ENCODE assay signal across 1 cellular context in the genomic region with DNA sequence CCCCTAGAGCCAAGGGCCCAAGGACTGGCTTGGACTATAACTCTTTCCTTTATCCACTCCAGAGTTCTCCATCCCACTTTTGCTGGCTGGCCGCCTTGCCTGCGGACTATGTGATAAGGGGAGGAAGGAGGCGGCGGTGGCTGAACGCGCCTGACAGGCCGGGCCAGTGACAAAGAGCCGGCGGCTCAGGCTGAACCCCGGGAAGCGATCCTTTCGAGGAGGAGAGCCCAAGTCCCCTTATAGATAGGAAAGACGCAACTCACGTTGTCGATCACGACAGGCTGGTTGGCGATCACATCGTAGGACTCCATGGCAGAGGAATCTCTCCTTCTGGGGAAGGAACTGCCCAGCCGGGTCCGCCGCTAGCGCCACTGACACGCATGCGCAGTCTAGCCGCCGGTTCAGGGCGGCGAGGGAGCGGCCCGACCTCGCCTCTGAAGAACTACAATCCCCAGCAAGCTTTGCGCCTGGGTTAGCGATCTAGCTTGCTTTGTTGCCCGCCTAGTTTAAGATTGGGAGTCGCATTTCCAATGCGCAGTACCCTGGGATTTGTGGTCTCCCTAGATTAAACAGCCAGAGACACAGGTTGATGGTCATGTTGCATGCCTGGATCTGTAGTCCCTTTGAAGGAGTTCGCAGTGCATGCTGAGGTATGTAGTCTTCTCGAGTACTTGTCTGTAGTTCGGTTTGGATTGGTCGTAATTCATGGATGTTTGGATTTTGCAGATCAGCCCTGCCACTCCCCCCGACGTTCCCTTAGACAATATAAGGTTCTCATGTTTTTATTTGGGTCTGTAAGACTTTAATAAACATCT.
TF ChIP-seq lines count a peak whose summit lies in the region.

A gene (minus strand): TSS at position 376 of the 815 bp plus-strand sequence. CDS start 65 bp downstream, at position 311.

TF ChIP-seq in GM12878, 131 proteins besides CTCF, POLR2A, EP300 and RAD21 (continued from another document):
- TF ChIP-seq, protein P1, sequence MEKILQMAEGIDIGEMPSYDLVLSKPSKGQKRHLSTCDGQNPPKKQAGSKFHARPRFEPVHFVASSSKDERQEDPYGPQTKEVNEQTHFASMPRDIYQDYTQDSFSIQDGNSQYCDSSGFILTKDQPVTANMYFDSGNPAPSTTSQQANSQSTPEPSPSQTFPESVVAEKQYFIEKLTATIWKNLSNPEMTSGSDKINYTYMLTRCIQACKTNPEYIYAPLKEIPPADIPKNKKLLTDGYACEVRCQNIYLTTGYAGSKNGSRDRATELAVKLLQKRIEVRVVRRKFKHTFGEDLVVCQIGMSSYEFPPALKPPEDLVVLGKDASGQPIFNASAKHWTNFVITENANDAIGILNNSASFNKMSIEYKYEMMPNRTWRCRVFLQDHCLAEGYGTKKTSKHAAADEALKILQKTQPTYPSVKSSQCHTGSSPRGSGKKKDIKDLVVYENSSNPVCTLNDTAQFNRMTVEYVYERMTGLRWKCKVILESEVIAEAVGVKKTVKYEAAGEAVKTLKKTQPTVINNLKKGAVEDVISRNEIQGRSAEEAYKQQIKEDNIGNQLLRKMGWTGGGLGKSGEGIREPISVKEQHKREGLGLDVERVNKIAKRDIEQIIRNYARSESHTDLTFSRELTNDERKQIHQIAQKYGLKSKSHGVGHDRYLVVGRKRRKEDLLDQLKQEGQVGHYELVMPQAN (conservative IDR thresholded peaks at IDR 0.05), result peak; percentile 92
- TF ChIP-seq ZNF207 (IDR thresholded peaks at IDR 0.05; ENCODE audit: borderline replicate concordance) (peak; percentile 66; the same call in 1 of the 2 replicates), GABPA (IDR thresholded peaks at IDR 0.05; ENCODE audit: low read depth) (peak; percentile 39), RUNX3 (IDR thresholded peaks at IDR 0.05; ENCODE audit: low read length) (peak; percentile 76), MYB (IDR thresholded peaks at IDR 0.05; ENCODE audit: borderline replicate concordance, low read depth, low read length) (no peak), SREBF2 (IDR thresholded peaks at IDR 0.05; ENCODE audit: low read length) (no peak), HDAC2 (IDR thresholded peaks at IDR 0.05) (no peak), CREM (IDR thresholded peaks at IDR 0.05; ENCODE audit: low read depth) (peak; percentile 92), NRF1 (conservative IDR thresholded peaks at IDR 0.05; ENCODE audit: low read depth, low read length) (peak; percentile 55), STAT3 (IDR thresholded peaks at IDR 0.05; ENCODE audit: low read depth, low read length) (0 out of 2 replicates have a peak, but pooled peaks have one; percentile 27), ZNF217 (IDR thresholded peaks at IDR 0.05) (no peak), BACH1 (IDR thresholded peaks at IDR 0.05; ENCODE audit: borderline replicate concordance) (0 out of 2 replicates have a peak, but pooled peaks have one; percentile 51), PAX5 (IDR thresholded peaks at IDR 0.05; ENCODE audit: borderline replicate concordance, low read depth, low read length) (0 out of 2 replicates have a peak, but pooled peaks have one; percentile 5), RAD51 (IDR thresholded peaks at IDR 0.05) (no peak), RB1 (IDR thresholded peaks at IDR 0.05; ENCODE audit: borderline replicate concordance) (peak; percentile 4; the same call in 1 of the 2 replicates), NR2C1 (IDR thresholded peaks at IDR 0.05) (peak; percentile 82), ATF7 (IDR thresholded peaks at IDR 0.05; ENCODE audit: low read depth) (no peak), YY1 (IDR thresholded peaks at IDR 0.05; ENCODE audit: low read depth, low read length) (no peak), SP1 (IDR thresholded peaks at IDR 0.05; ENCODE audit: low read depth, low read length) (no peak), SMAD1 (IDR thresholded peaks at IDR 0.05; ENCODE audit: low read depth, partially characterized antibody) (no peak), CBFB (IDR thresholded peaks at IDR 0.05; ENCODE audit: low read depth) (peak; percentile 23; the same call in 1 of the 2 replicates), SIX5 (IDR thresholded peaks at IDR 0.05; ENCODE audit: low read depth, low read length, severe bottlenecking) (peak; percentile 95), SREBF1 (IDR thresholded peaks at IDR 0.05; ENCODE audit: low read length) (peak; percentile 82), HCFC1 (IDR thresholded peaks at IDR 0.05; ENCODE audit: low read length) (peak; percentile 93), GATAD2B (conservative IDR thresholded peaks at IDR 0.05; ENCODE audit: low read depth) (peak; percentile 65), KAT2A (conservative IDR thresholded peaks at IDR 0.05; ENCODE audit: control insufficient read depth, low read depth, low read length) (no peak), TARDBP (IDR thresholded peaks at IDR 0.05; ENCODE audit: borderline replicate concordance) (peak; percentile 72), MXI1 (IDR thresholded peaks at IDR 0.05; ENCODE audit: low read depth, low read length) (0 out of 2 replicates have a peak, but pooled peaks have one; percentile 5), BHLHE40 (IDR thresholded peaks at IDR 0.05; ENCODE audit: borderline replicate concordance in 1 of 2, low read depth in 2 of 2, low read length in 1 of 2) (0 out of 4 replicates have a peak, but pooled peaks of 1 of the 2 experiments have one; percentile 5), SPI1 (IDR thresholded peaks at IDR 0.05; ENCODE audit: borderline replicate concordance, insufficient read depth, low read depth, low read length) (peak; percentile 47; the same call in 1 of the 2 replicates), IKZF1 (conservative IDR thresholded peaks at IDR 0.05) (peak; percentile 98), WRNIP1 (IDR thresholded peaks at IDR 0.05; ENCODE audit: borderline replicate concordance, low read depth, low read length) (peak; percentile 56; the same call in 1 of the 2 replicates), NBN (IDR thresholded peaks at IDR 0.05) (peak; percentile 56; the same call in 1 of the 2 replicates), POU2F2 (IDR thresholded peaks at IDR 0.05; ENCODE audit: borderline replicate concordance, low read depth, low read length) (no peak; the same call in 2 of the 3 replicates), CREB1 (IDR thresholded peaks at IDR 0.05; ENCODE audit: low read depth) (peak; percentile 77), SRF (IDR thresholded peaks at IDR 0.05; ENCODE audit: low read depth in 2 of 2, low read length in 2 of 2) (no peak), FOS (IDR thresholded peaks at IDR 0.05; ENCODE audit: borderline replicate concordance, extremely low read depth, insufficient read length) (no peak), LARP7 (IDR thresholded peaks at IDR 0.05) (peak; percentile 63)
- TF ChIP-seq, protein P2, sequence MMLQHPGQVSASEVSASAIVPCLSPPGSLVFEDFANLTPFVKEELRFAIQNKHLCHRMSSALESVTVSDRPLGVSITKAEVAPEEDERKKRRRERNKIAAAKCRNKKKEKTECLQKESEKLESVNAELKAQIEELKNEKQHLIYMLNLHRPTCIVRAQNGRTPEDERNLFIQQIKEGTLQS (IDR thresholded peaks at IDR 0.05; ENCODE audit: borderline replicate concordance, extremely low read depth, low read depth, low read length), result peak; percentile 5; the same call in 1 of the 2 replicates
- TF ChIP-seq, protein P3, sequence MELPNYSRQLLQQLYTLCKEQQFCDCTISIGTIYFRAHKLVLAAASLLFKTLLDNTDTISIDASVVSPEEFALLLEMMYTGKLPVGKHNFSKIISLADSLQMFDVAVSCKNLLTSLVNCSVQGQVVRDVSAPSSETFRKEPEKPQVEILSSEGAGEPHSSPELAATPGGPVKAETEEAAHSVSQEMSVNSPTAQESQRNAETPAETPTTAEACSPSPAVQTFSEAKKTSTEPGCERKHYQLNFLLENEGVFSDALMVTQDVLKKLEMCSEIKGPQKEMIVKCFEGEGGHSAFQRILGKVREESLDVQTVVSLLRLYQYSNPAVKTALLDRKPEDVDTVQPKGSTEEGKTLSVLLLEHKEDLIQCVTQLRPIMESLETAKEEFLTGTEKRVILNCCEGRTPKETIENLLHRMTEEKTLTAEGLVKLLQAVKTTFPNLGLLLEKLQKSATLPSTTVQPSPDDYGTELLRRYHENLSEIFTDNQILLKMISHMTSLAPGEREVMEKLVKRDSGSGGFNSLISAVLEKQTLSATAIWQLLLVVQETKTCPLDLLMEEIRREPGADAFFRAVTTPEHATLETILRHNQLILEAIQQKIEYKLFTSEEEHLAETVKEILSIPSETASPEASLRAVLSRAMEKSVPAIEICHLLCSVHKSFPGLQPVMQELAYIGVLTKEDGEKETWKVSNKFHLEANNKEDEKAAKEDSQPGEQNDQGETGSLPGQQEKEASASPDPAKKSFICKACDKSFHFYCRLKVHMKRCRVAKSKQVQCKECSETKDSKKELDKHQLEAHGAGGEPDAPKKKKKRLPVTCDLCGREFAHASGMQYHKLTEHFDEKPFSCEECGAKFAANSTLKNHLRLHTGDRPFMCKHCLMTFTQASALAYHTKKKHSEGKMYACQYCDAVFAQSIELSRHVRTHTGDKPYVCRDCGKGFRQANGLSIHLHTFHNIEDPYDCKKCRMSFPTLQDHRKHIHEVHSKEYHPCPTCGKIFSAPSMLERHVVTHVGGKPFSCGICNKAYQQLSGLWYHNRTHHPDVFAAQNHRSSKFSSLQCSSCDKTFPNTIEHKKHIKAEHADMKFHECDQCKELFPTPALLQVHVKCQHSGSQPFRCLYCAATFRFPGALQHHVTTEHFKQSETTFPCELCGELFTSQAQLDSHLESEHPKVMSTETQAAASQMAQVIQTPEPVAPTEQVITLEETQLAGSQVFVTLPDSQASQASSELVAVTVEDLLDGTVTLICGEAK (IDR thresholded peaks at IDR 0.05; ENCODE audit: borderline replicate concordance), result peak; percentile 44; the same call in 1 of the 2 replicates
- TF ChIP-seq, protein P4, sequence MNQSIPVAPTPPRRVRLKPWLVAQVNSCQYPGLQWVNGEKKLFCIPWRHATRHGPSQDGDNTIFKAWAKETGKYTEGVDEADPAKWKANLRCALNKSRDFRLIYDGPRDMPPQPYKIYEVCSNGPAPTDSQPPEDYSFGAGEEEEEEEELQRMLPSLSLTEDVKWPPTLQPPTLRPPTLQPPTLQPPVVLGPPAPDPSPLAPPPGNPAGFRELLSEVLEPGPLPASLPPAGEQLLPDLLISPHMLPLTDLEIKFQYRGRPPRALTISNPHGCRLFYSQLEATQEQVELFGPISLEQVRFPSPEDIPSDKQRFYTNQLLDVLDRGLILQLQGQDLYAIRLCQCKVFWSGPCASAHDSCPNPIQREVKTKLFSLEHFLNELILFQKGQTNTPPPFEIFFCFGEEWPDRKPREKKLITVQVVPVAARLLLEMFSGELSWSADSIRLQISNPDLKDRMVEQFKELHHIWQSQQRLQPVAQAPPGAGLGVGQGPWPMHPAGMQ (IDR thresholded peaks at IDR 0.05; ENCODE audit: borderline replicate concordance), result no peak
- TF ChIP-seq, protein P5, sequence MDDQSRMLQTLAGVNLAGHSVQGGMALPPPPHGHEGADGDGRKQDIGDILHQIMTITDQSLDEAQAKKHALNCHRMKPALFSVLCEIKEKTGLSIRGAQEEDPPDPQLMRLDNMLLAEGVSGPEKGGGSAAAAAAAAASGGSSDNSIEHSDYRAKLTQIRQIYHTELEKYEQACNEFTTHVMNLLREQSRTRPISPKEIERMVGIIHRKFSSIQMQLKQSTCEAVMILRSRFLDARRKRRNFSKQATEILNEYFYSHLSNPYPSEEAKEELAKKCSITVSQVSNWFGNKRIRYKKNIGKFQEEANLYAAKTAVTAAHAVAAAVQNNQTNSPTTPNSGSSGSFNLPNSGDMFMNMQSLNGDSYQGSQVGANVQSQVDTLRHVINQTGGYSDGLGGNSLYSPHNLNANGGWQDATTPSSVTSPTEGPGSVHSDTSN (IDR thresholded peaks at IDR 0.05; ENCODE audit: insufficient replicate concordance, low read depth, low read length), result no peak
- TF ChIP-seq, protein P6, sequence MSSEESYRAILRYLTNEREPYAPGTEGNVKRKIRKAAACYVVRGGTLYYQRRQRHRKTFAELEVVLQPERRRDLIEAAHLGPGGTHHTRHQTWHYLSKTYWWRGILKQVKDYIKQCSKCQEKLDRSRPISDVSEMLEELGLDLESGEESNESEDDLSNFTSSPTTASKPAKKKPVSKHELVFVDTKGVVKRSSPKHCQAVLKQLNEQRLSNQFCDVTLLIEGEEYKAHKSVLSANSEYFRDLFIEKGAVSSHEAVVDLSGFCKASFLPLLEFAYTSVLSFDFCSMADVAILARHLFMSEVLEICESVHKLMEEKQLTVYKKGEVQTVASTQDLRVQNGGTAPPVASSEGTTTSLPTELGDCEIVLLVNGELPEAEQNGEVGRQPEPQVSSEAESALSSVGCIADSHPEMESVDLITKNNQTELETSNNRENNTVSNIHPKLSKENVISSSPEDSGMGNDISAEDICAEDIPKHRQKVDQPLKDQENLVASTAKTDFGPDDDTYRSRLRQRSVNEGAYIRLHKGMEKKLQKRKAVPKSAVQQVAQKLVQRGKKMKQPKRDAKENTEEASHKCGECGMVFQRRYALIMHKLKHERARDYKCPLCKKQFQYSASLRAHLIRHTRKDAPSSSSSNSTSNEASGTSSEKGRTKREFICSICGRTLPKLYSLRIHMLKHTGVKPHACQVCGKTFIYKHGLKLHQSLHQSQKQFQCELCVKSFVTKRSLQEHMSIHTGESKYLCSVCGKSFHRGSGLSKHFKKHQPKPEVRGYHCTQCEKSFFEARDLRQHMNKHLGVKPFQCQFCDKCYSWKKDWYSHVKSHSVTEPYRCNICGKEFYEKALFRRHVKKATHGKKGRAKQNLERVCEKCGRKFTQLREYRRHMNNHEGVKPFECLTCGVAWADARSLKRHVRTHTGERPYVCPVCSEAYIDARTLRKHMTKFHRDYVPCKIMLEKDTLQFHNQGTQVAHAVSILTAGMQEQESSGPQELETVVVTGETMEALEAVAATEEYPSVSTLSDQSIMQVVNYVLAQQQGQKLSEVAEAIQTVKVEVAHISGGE (CRISPR knock-in tag; IDR thresholded peaks at IDR 0.05), result no peak
- TF ChIP-seq, protein P7, sequence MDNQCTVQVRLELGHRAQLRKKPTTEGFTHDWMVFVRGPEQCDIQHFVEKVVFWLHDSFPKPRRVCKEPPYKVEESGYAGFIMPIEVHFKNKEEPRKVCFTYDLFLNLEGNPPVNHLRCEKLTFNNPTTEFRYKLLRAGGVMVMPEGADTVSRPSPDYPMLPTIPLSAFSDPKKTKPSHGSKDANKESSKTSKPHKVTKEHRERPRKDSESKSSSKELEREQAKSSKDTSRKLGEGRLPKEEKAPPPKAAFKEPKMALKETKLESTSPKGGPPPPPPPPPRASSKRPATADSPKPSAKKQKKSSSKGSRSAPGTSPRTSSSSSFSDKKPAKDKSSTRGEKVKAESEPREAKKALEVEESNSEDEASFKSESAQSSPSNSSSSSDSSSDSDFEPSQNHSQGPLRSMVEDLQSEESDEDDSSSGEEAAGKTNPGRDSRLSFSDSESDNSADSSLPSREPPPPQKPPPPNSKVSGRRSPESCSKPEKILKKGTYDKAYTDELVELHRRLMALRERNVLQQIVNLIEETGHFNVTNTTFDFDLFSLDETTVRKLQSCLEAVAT (IDR thresholded peaks at IDR 0.05), result 0 out of 2 replicates have a peak, but pooled peaks have one; percentile 26
- TF ChIP-seq, protein P8, sequence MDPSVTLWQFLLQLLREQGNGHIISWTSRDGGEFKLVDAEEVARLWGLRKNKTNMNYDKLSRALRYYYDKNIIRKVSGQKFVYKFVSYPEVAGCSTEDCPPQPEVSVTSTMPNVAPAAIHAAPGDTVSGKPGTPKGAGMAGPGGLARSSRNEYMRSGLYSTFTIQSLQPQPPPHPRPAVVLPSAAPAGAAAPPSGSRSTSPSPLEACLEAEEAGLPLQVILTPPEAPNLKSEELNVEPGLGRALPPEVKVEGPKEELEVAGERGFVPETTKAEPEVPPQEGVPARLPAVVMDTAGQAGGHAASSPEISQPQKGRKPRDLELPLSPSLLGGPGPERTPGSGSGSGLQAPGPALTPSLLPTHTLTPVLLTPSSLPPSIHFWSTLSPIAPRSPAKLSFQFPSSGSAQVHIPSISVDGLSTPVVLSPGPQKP (IDR thresholded peaks at IDR 0.05; ENCODE audit: low read depth, low read length), result no peak
